Comparison of ENCODE assay signal across 8 cellular contexts in genomic region chr17:3635474-3636153, GRCh38. TPM values are rescaled to one million over a fixed set of nuclear protein-coding genes. Genes with fewer than 3 reads are reported as not detected.
A peak's percentile ranks its signal among the peaks of the same experiment; 100 is the strongest.
DNase-seq lines count a peak whose midpoint lies in the region; ATAC-seq, FAIRE-seq and TF ChIP-seq lines count a peak whose summit lies in the region.

No MANE protein-coding gene starts in this region.

- POLR2A ChIA-PET in CD4-positive, alpha-beta T cell (lab: Charles Lee): interaction anchor here (1.0 to 2.3 kb wide), 11 partner anchors 8 to 925 kb away, joined by 3 to 17 read pairs (median 8); partner anchors contain the start of genes CYB5D2, EMC6, NCBP3 and P2RX5

- no peak for TF ChIP-seq CTCF in CD4-positive, alpha-beta T cell (IDR thresholded peaks at IDR 0.05)
- TF ChIP-seq CTCF in ascending aorta (IDR thresholded peaks at IDR 0.05) (peak in 1 of 3 experiments; percentile 19), kidney (IDR thresholded peaks at IDR 0.05; ENCODE audit: borderline replicate concordance, extremely low read depth, insufficient read depth) (no peak)

- H3K4me1 ChIP-seq in ascending aorta (peaks cover 11 to 15% of the 10 kb centered on the region in 2 donors), kidney (ENCODE audit: control insufficient read depth in 1 of 2, insufficient read depth in 1 of 2, low read depth in 1 of 2, low read length in 2 of 2) (peaks cover 3 to 14% of the 10 kb centered on the region in 2 donors)

- ATAC-seq in CD4-positive, alpha-beta T cell (ENCODE audit: poor library complexity): peak; percentile 15
- ATAC-seq in HG03060 (IDR thresholded peaks at IDR 0.05; ENCODE audit: low read depth, unreplicated experiment) (peak; percentile 3), GM18867 (IDR thresholded peaks at IDR 0.05; ENCODE audit: unreplicated experiment) (no peak)

- H3K27ac Mint-ChIP-seq in CD4-positive, alpha-beta T cell: peak overlapping the region; percentile 99

- H3K9me3 ChIP-seq in CD4-positive, alpha-beta T cell (ENCODE audit: control insufficient read depth, low read length): no peaks in the 10 kb centered on the region
- H3K9me3 ChIP-seq in ascending aorta: no peaks in the 10 kb centered on the region
- no peaks in the 10 kb centered on the region for H3K9me3 ChIP-seq in kidney (ENCODE audit: control insufficient read depth in 1 of 2, low read length in 2 of 2)

- no peaks in the 10 kb centered on the region for H3K27me3 Mint-ChIP-seq in CD4-positive, alpha-beta T cell

- peaks cover 0 to under 1% of the 10 kb centered on the region in 2 donors for H3K36me3 ChIP-seq in ascending aorta
- peaks cover 4% of the 10 kb centered on the region in 2 donors for H3K36me3 ChIP-seq in kidney (ENCODE audit: control insufficient read depth in 1 of 2, insufficient read depth in 2 of 2, low read length in 2 of 2)

- H3K4me3 ChIP-seq in ascending aorta (peak overlapping the region; percentile 84 to 85), kidney (ENCODE audit: low read length in 2 of 2) (peak overlapping the region; percentile 69 to 87)

- H3K36me3 Mint-ChIP-seq in CD4-positive, alpha-beta T cell (ENCODE audit: low read depth): peaks cover 18% of the 10 kb centered on the region

- intact Hi-C loops in CD4-positive, alpha-beta T cell (cut with DNase I, micrococcal nuclease): loop anchor here (1.0 to 10.0 kb wide), 4 partner anchors 33 to 921 kb away; partner anchors contain the start of genes CLUH (in 1 of the 2), EMC6 (in 1 of the 2), NCBP3 (in 1 of the 2) and TAX1BP3 (in 1 of the 2)
- intact Hi-C loops in ascending aorta (cut with DNase I): loop anchor here (1.0 to 10.0 kb wide), 2 partner anchors 33 to 89 kb away; partner anchors contain the start of genes EMC6, HASPIN and TAX1BP3
- intact Hi-C loops in kidney (cut with DNase I): no loop called here

- no peak for FAIRE-seq in kidney (lab: Jason Lieb, UNC)

- peaks cover 21% of the 10 kb centered on the region for H3K4me1 Mint-ChIP-seq in CD4-positive, alpha-beta T cell (ENCODE audit: low read depth)

- H3K4me3 Mint-ChIP-seq in CD4-positive, alpha-beta T cell: peak overlapping the region; percentile 98

- peak overlapping the region; percentile 93 for H3K27ac ChIP-seq in CD4-positive, alpha-beta T cell (ENCODE audit: low read depth, low read length)
- peak overlapping the region in 1 of 2 donors; percentile 96 for H3K27ac ChIP-seq in ascending aorta
- H3K27ac ChIP-seq in kidney (ENCODE audit: low read depth in 2 of 2, low read length in 2 of 2): peak overlapping the region; percentile 33 to 88
- peak overlapping the region; percentile 97 for H3K27ac ChIP-seq in substantia nigra (ENCODE audit: low read depth, low read length, poor library complexity, severe bottlenecking)

- no peaks in the 10 kb centered on the region for H3K9me3 Mint-ChIP-seq in CD4-positive, alpha-beta T cell

- peak in 1 of 10 experiments; percentile 2 for DNase-seq in CD4-positive, alpha-beta T cell
- DNase-seq in ascending aorta (ENCODE audit: low spot score in 2 of 2) (no peak), kidney (no peak), substantia nigra (lab: John Stamatoyannopoulos, UW) (no peak), MV-4-11 (lab: John Stamatoyannopoulos, UW) (no peak)
- DNase-seq in stimulated activated CD4-positive, alpha-beta T cell treated with anti-CD3 and anti-CD28 coated beads, Interleukin-4, amount 100 ng/mL, for 4 hours: no peak

- peak overlapping the region; percentile 50 to 84 for H3K9ac ChIP-seq in kidney (ENCODE audit: low read length in 2 of 2)

- no peaks in the 10 kb centered on the region for H3K27me3 ChIP-seq in CD4-positive, alpha-beta T cell (ENCODE audit: control insufficient read depth, insufficient read depth, low read length)
- no peaks in the 10 kb centered on the region for H3K27me3 ChIP-seq in ascending aorta

- CTCF ChIA-PET in CD4-positive, alpha-beta T cell (lab: Charles Lee): interaction anchor here (1.1 to 1.3 kb wide), 4 partner anchors 14 to 587 kb away, joined by 3 to 6 read pairs (median 4); partner anchors contain the start of gene NCBP3

RNA-seq across cellular contexts. Expression of gene SHPK, which starts 0.4 kb away (rescaled TPM):
- total RNA-seq in CD4-positive, alpha-beta T cell: 1 to 10 TPM; 3.4 TPM
- total RNA-seq in ascending aorta: 0.32 TPM
- total RNA-seq in kidney: 17.5 TPM
- polyA plus RNA-seq in kidney (ENCODE audit: insufficient read depth, low read depth, low replicate concordance): 9.2 TPM

RNA-seq across cellular contexts. Expression of gene CTNS, which starts 0.9 kb away (rescaled TPM):
- total RNA-seq in CD4-positive, alpha-beta T cell: 1 to 10 TPM; 3.3 to 4.9 TPM
- 16.7 TPM for total RNA-seq in ascending aorta
- total RNA-seq in kidney: 15.7 TPM
- 11.9 TPM for polyA plus RNA-seq in kidney (ENCODE audit: insufficient read depth, low read depth, low replicate concordance)

RNA-seq across cellular contexts. Expression of gene TRPV1, which starts 26.4 kb away (rescaled TPM):
- 1 to 10 TPM; 2.3 to 2.8 TPM for total RNA-seq in CD4-positive, alpha-beta T cell
- total RNA-seq in ascending aorta (15.9 TPM), kidney (4.2 TPM)
- polyA plus RNA-seq in kidney (ENCODE audit: insufficient read depth, low read depth, low replicate concordance): 4.7 TPM

RNA-seq across cellular contexts. Expression of gene TAX1BP3, which starts 32.8 kb away (rescaled TPM):
- 1 to 10 TPM; 6.0 to 6.6 TPM for total RNA-seq in CD4-positive, alpha-beta T cell
- total RNA-seq in ascending aorta (165 TPM), kidney (158 TPM)
- polyA plus RNA-seq in kidney (ENCODE audit: insufficient read depth, low read depth, low replicate concordance): 128 TPM

RNA-seq across cellular contexts. Expression of gene EMC6, which starts 33.0 kb away (rescaled TPM):
- total RNA-seq in CD4-positive, alpha-beta T cell: 10 to 100 TPM; 28.8 to 29.6 TPM
- 75.0 TPM for total RNA-seq in ascending aorta
- 25.6 TPM for total RNA-seq in kidney
- polyA plus RNA-seq in kidney (ENCODE audit: insufficient read depth, low read depth, low replicate concordance): 77.1 TPM
